In genomic region chr10:112913661-112914287, GRCh38 we compare ENCODE assay signal across 18 cellular contexts.
"Had no signal": no experiment of that assay in that cellular context is flagged by ENCODE, and none has a peak within 500 bp of the region (broad histone marks: within the 10 kb centered on the region; RNA-seq: fewer than 3 reads in every experiment).

No MANE protein-coding gene starts in this region.

- H3K27ac ChIP-seq: cardiac muscle cell, esophagus squamous epithelium, heart left ventricle, left lung, ovary, suprapubic skin, upper lobe of left lung, WERI-Rb-1 had no signal

- H3K36me3 ChIP-seq: cardiac muscle cell, esophagus squamous epithelium, heart left ventricle, left lung, ovary, suprapubic skin, upper lobe of left lung, WERI-Rb-1 had no signal

- ATAC-seq: activated CD4-positive, alpha-beta T cell treated with anti-CD3 and anti-CD28 coated beads for 36 hours; activated CD8-positive, alpha-beta T cell treated with anti-CD3 and anti-CD28 coated beads for 36 hours; activated T-cell treated with anti-CD3 and anti-CD28 coated beads, Interleukin-2, amount 50 U/mL, for 72 hours; heart left ventricle; left lung had no signal

- H3K4me1 ChIP-seq: heart left ventricle, left lung, upper lobe of left lung had no signal

- H3K4me1 Mint-ChIP-seq: activated CD4-positive, alpha-beta T cell treated with anti-CD3 and anti-CD28 coated beads for 36 hours had no signal

- H3K27me3 ChIP-seq: esophagus squamous epithelium, heart left ventricle, left lung, ovary, suprapubic skin, upper lobe of left lung had no signal

- H3K9me3 ChIP-seq: esophagus squamous epithelium, heart left ventricle, left lung, ovary, suprapubic skin, upper lobe of left lung had no signal

- H3K4me3 ChIP-seq: cardiac muscle cell, esophagus squamous epithelium, heart left ventricle, left lung, ovary, suprapubic skin, upper lobe of left lung had no signal

- DNase-seq: activated CD4-positive, alpha-beta T cell treated with anti-CD3 and anti-CD28 coated beads for 36 hours; activated CD8-positive, alpha-beta memory T cell treated with anti-CD3 and anti-CD28 coated beads, Interleukin-2, amount 50 U/mL, for 4 hours; activated CD8-positive, alpha-beta T cell treated with anti-CD3 and anti-CD28 coated beads for 36 hours; activated T-cell treated with anti-CD3 and anti-CD28 coated beads, Interleukin-2, amount 50 U/mL, for 72 hours; aorta; esophagus squamous epithelium; foreskin fibroblast; heart left ventricle; left lung; mesenchymal stem cell; ovary; stimulated activated CD4-positive, alpha-beta T cell treated with anti-CD3 and anti-CD28 coated beads, Interleukin-2, amount 100 ng/mL, for 48 hours; stimulated activated naive CD8-positive, alpha-beta T cell treated with anti-CD3 and anti-CD28 coated beads, Interleukin-15, Interleukin-2, amounts not matched to agents 100 U/mL and 50 U/mL, for 24 hours; T1000; upper lobe of left lung; WERI-Rb-1 had no signal

- H3K27ac Mint-ChIP-seq: activated CD4-positive, alpha-beta T cell treated with anti-CD3 and anti-CD28 coated beads for 36 hours; activated CD8-positive, alpha-beta T cell treated with anti-CD3 and anti-CD28 coated beads for 36 hours; activated T-cell treated with anti-CD3 and anti-CD28 coated beads, Interleukin-2, amount 50 U/mL, for 72 hours had no signal

- H3K4me3 Mint-ChIP-seq: activated CD4-positive, alpha-beta T cell treated with anti-CD3 and anti-CD28 coated beads for 36 hours; activated CD8-positive, alpha-beta T cell treated with anti-CD3 and anti-CD28 coated beads for 36 hours; activated T-cell treated with anti-CD3 and anti-CD28 coated beads, Interleukin-2, amount 50 U/mL, for 72 hours had no signal
